10 cellular contexts compared by ENCODE assay signal in genomic region chr19:12953456-12954149, GRCh38. TPM values are rescaled to one million over a fixed set of nuclear protein-coding genes. Genes with fewer than 3 reads are reported as not detected.
DNase-seq lines count a peak whose midpoint lies in the region; ATAC-seq and TF ChIP-seq lines count a peak whose summit lies in the region.
"Had no signal": no experiment of that assay in that cellular context is flagged by ENCODE, and none has a peak within 500 bp of the region (broad histone marks: within the 10 kb centered on the region; RNA-seq: fewer than 3 reads in every experiment).

No MANE protein-coding gene starts in this region.

- no peaks in the 10 kb centered on the region for H3K9me3 ChIP-seq in HEK293 (ENCODE audit: control insufficient read depth, insufficient read depth, low read depth, low read length)

- POLR2A ChIA-PET in HEK293 (lab: Yijun Ruan, JAX) = interaction anchor here (0.7 to 4.9 kb wide), 7 partner anchors 7 to 68 kb away, joined by 3 to 21 read pairs (median 4); partner anchors contain the start of genes CALR, FARSA, GCDH and RAD23A

- peaks cover 44% of the 10 kb centered on the region for H3K79me2 ChIP-seq in ACC112 (ENCODE audit: control insufficient read depth, insufficient read depth, low read length, unreplicated experiment)

- H3K4me1 Mint-ChIP-seq in activated naive CD8-positive, alpha-beta T cell (ENCODE audit: low read depth) = peaks cover 31% of the 10 kb centered on the region
- peaks cover 27% of the 10 kb centered on the region for H3K4me1 Mint-ChIP-seq in mesothelial cell of epicardium
- H3K4me1 Mint-ChIP-seq in Calu3 (ENCODE audit: low read depth, unreplicated experiment) = peaks cover 22% of the 10 kb centered on the region

- intact Hi-C loops in Calu3 (cut with micrococcal nuclease; ENCODE audit: unreplicated experiment) = no loop called here

- no TSS peak for BruUV-seq in Calu3 (replicated peaks; lab: Mats Ljungman, UMichigan)

- H3K36me3 Mint-ChIP-seq in activated naive CD8-positive, alpha-beta T cell = peaks cover 4% of the 10 kb centered on the region
- H3K36me3 Mint-ChIP-seq in mesothelial cell of epicardium = peaks cover 26% of the 10 kb centered on the region
- H3K36me3 Mint-ChIP-seq in Calu3 (ENCODE audit: insufficient read depth, unreplicated experiment) = peaks cover 72% of the 10 kb centered on the region

- CTCF ChIA-PET in HEK293 (lab: Yijun Ruan, JAX) = interaction anchor here (0.7 to 5.5 kb wide), 2 partner anchors 13 to 16 kb away, joined by 4 to 48 read pairs; no protein-coding TSS in a partner anchor
- CTCF ChIA-PET in Calu3 (lab: Charles Lee) = no interaction called here

- peak overlapping the region; percentile 8 for H3K27ac Mint-ChIP-seq in activated naive CD8-positive, alpha-beta T cell
- H3K27ac Mint-ChIP-seq in mesothelial cell of epicardium = peak overlapping the region; percentile 50
- no peak overlapping the region for H3K27ac Mint-ChIP-seq in Calu3 (ENCODE audit: unreplicated experiment)

- no peaks in the 10 kb centered on the region for H3K27me3 ChIP-seq in ACC112 (ENCODE audit: insufficient read depth, low read length)

- peak overlapping the region; percentile 100 for H3K27ac ChIP-seq in ACC112 (ENCODE audit: low read depth, low read length)
- H3K27ac ChIP-seq in HEK293 (ENCODE audit: extremely low read depth, low read depth, low read length) = peak overlapping the region; percentile 59; the same call in 1 of the 2 replicates

- no peak for TF ChIP-seq CTCF in HEK293 (tag by site-specific recombination; IDR thresholded peaks at IDR 0.05)
- TF ChIP-seq CTCF in mesothelial cell of epicardium (IDR thresholded peaks at IDR 0.05; ENCODE audit: unreplicated experiment) = no peak
- no peak for TF ChIP-seq CTCF in Calu3 (IDR thresholded peaks at IDR 0.05; ENCODE audit: unreplicated experiment)

- H3K9me3 Mint-ChIP-seq in activated naive CD8-positive, alpha-beta T cell (ENCODE audit: low read depth) = no peaks in the 10 kb centered on the region
- H3K9me3 Mint-ChIP-seq in mesothelial cell of epicardium = no peaks in the 10 kb centered on the region
- H3K9me3 Mint-ChIP-seq in Calu3 (ENCODE audit: low read depth, unreplicated experiment) = no peaks in the 10 kb centered on the region

- H3K4me3 Mint-ChIP-seq in activated naive CD8-positive, alpha-beta T cell = no peak overlapping the region
- H3K4me3 Mint-ChIP-seq in mesothelial cell of epicardium = no peak overlapping the region
- no peak overlapping the region for H3K4me3 Mint-ChIP-seq in Calu3 (ENCODE audit: low read depth, unreplicated experiment)

- H3K4me3 ChIP-seq in ACC112 (ENCODE audit: low read depth, low read length) (peak overlapping the region; percentile 49; the same call in 1 of the 2 replicates), HEK293 (ENCODE audit: low read depth, low read length) (no peak overlapping the region)

- H3K27me3 Mint-ChIP-seq in activated naive CD8-positive, alpha-beta T cell = no peaks in the 10 kb centered on the region
- no peaks in the 10 kb centered on the region for H3K27me3 Mint-ChIP-seq in mesothelial cell of epicardium (ENCODE audit: low read depth)
- no peaks in the 10 kb centered on the region for H3K27me3 Mint-ChIP-seq in Calu3 (ENCODE audit: unreplicated experiment)

- ATAC-seq in HG03039 (IDR thresholded peaks at IDR 0.05; ENCODE audit: unreplicated experiment) (no peak), HG02981 (IDR thresholded peaks at IDR 0.05; ENCODE audit: unreplicated experiment) (no peak)

- H3K36me3 ChIP-seq in ACC112 (ENCODE audit: insufficient read depth, low read length) = peaks cover 4% of the 10 kb centered on the region; the same call in 1 of the 2 replicates
- H3K36me3 ChIP-seq in HEK293 (ENCODE audit: control insufficient read depth in 2 of 2, insufficient read depth in 1 of 2, low read length in 2 of 2) = peaks cover 34 to 63% of the 10 kb centered on the region in 2 experiments

- H3K4me1 ChIP-seq in ACC112 (ENCODE audit: control insufficient read depth, insufficient read depth, low read length, unreplicated experiment) (peaks cover 41% of the 10 kb centered on the region), HEK293 (ENCODE audit: control insufficient read depth, insufficient read depth, low read length) (peaks cover 10% of the 10 kb centered on the region)

- H2AFZ ChIP-seq in ACC112 (ENCODE audit: low read length, unreplicated experiment) = no peak overlapping the region

- DNase-seq in mesothelial cell of epicardium (ENCODE audit: low spot score in 2 of 2, unreplicated experiment in 2 of 2) (no peak), Calu3 (no peak), ureter (ENCODE audit: low spot score) (no peak)
- DNase-seq: foreskin melanocyte, NCI-H187 had no signal

TF ChIP-seq in HEK293, 187 proteins besides CTCF, POLR2A, EP300 and RAD21:
- TF ChIP-seq ZNF221 (tag by site-specific recombination; IDR thresholded peaks at IDR 0.05; ENCODE audit: borderline replicate concordance) (no peak), ZBTB11 (tag by site-specific recombination; conservative IDR thresholded peaks at IDR 0.05; ENCODE audit: low read depth) (no peak), HIC1 (tag by site-specific recombination; IDR thresholded peaks at IDR 0.05) (peak; percentile 8; the same call in 1 of the 2 replicates), ZFP69B (tag by site-specific recombination; IDR thresholded peaks at IDR 0.05) (0 out of 2 replicates have a peak, but pooled peaks have one; percentile 2), SP7 (tag by site-specific recombination; IDR thresholded peaks at IDR 0.05) (no peak)

RNA-seq across cellular contexts. Expression of gene GADD45GIP1, which starts 3.4 kb away (rescaled TPM):
- total RNA-seq in mesothelial cell of epicardium (18.7 to 19.1 TPM (median 18.8 TPM) in 3 replicates), Calu3 (2022) (20.0 and 21.6 TPM in 2 replicates), ureter (12.4 TPM)

RNA-seq across cellular contexts. Expression of gene RAD23A, which starts 7.9 kb away (rescaled TPM):
- total RNA-seq in mesothelial cell of epicardium = 78.6 to 87.4 TPM (median 80.7 TPM) in 3 replicates
- 101 and 110 TPM in 2 replicates for total RNA-seq in Calu3 (2022)
- 96.5 TPM for total RNA-seq in ureter

RNA-seq across cellular contexts. Expression of gene CALR, which starts 15.2 kb away (rescaled TPM):
- total RNA-seq in mesothelial cell of epicardium = 863 to 886 TPM (median 869 TPM) in 3 replicates
- total RNA-seq in Calu3 (2022) = 680 and 718 TPM in 2 replicates
- total RNA-seq in ureter = 643 TPM

RNA-seq across cellular contexts. Expression of gene DAND5, which starts 15.8 kb away (rescaled TPM):
- total RNA-seq in mesothelial cell of epicardium (0.16 TPM in 1 of 3 replicates, not detected in the others), Calu3 (2022) (0.21 and 0.47 TPM in 2 replicates), ureter (not detected)

RNA-seq across cellular contexts. Expression of gene FARSA, which starts 20.1 kb away (rescaled TPM):
- total RNA-seq in mesothelial cell of epicardium (54.5 to 58.4 TPM (median 58.3 TPM) in 3 replicates), Calu3 (2022) (72.8 and 75.5 TPM in 2 replicates), ureter (60.9 TPM)
